ENCODE assay signal across 7 cellular contexts in the genomic region with DNA sequence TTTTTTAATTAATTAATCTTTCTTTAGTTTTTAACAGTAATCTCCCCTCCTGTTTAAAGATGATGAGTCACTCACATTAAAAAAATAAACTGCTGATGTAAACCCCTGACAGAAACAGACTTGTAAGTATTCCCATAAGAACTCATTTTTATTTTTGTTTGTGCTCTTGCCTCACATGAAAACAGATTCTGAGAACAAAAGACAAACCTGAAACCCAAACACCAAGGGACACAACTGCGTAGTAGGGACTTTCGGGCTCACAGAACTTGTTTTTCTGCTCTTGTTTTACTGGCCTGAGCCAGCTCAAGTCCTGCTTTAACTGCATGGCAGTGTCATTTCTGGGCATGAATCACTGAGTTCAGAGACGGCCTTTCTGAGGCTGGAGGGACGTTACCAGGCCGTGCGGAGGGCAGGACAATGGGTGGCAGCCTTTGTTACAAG.
DNase-seq lines count a peak whose midpoint lies in the region; ATAC-seq, FAIRE-seq and TF ChIP-seq lines count a peak whose summit lies in the region.

No MANE protein-coding gene starts in this region.

- H3K27ac ChIP-seq in esophagus squamous epithelium = peak overlapping the region; percentile 81 to 94 (median 89)

- H3K4me3 Mint-ChIP-seq in activated CD4-positive, alpha-beta T cell treated with anti-CD3 and anti-CD28 coated beads, Interleukin-2, amount 10 ng/mL, durations not matched to agents 7 days and 5 days = no peak overlapping the region

- 3 to 11% methylated on average over 6 of the region's 6 CpGs for WGBS in esophagus squamous epithelium, 2 donors

- TF ChIP-seq CTCF in esophagus squamous epithelium (IDR thresholded peaks at IDR 0.05) = no peak

- no peak for FAIRE-seq in GM19239 (lab: Jason Lieb, UNC)

- peak overlapping the region in 2 of 4 donors; percentile 2 to 40 for H3K4me3 ChIP-seq in esophagus squamous epithelium

- peaks cover 52% of the 10 kb centered on the region for H3K4me1 Mint-ChIP-seq in activated CD4-positive, alpha-beta T cell treated with anti-CD3 and anti-CD28 coated beads, Interleukin-2, amount 10 ng/mL, durations not matched to agents 7 days and 5 days

- POLR2A ChIA-PET in activated CD4-positive, alpha-beta T cell treated with anti-CD3 and anti-CD28 coated beads, Interleukin-2, amount 10 ng/mL, durations not matched to agents 7 days and 5 days (lab: Charles Lee) = no interaction called here

- peaks cover 0 to 51% (median 0%) of the 10 kb centered on the region in 3 donors for H3K36me3 ChIP-seq in esophagus squamous epithelium

- CTCF ChIA-PET in activated CD4-positive, alpha-beta T cell treated with anti-CD3 and anti-CD28 coated beads, Interleukin-2, amount 10 ng/mL, durations not matched to agents 7 days and 5 days (lab: Charles Lee) = interaction anchor here (0.6 to 1.2 kb wide), 3 partner anchors 36 to 286 kb away, joined by 3 to 5 read pairs (median 4); no protein-coding TSS in a partner anchor

- peaks cover 80% of the 10 kb centered on the region for H3K36me3 Mint-ChIP-seq in activated CD4-positive, alpha-beta T cell treated with anti-CD3 and anti-CD28 coated beads, Interleukin-2, amount 10 ng/mL, durations not matched to agents 7 days and 5 days (ENCODE audit: low read depth)

- intact Hi-C loops in esophagus squamous epithelium (cut with DNase I) = no loop called here

- H3K27me3 ChIP-seq in esophagus squamous epithelium = no peaks in the 10 kb centered on the region

- peaks cover 21 to 69% (median 39%) of the 10 kb centered on the region in 3 donors for H3K4me1 ChIP-seq in esophagus squamous epithelium

- no peaks in the 10 kb centered on the region for H3K27me3 Mint-ChIP-seq in activated CD4-positive, alpha-beta T cell treated with anti-CD3 and anti-CD28 coated beads, Interleukin-2, amount 10 ng/mL, durations not matched to agents 7 days and 5 days

- H3K9me3 ChIP-seq in esophagus squamous epithelium = no peaks in the 10 kb centered on the region

- peaks cover 6% of the 10 kb centered on the region for H3K9me3 Mint-ChIP-seq in activated CD4-positive, alpha-beta T cell treated with anti-CD3 and anti-CD28 coated beads, Interleukin-2, amount 10 ng/mL, durations not matched to agents 7 days and 5 days

- ATAC-seq in GM18858 (IDR thresholded peaks at IDR 0.05; ENCODE audit: unreplicated experiment) (peak; percentile 73), HG03060 (IDR thresholded peaks at IDR 0.05; ENCODE audit: low read depth, unreplicated experiment) (peak; percentile 82)

- no peak for DNase-seq in activated CD4-positive, alpha-beta T cell treated with anti-CD3 and anti-CD28 coated beads, Interleukin-2, amount 10 ng/mL, durations not matched to agents 7 days and 5 days
- no peak for DNase-seq in esophagus squamous epithelium (lab: John Stamatoyannopoulos, UW)
- peak; percentile 85 for DNase-seq in myocyte (ENCODE audit: low read depth)
- DNase-seq in GM19239 (ENCODE audit: insufficient read length, low spot score) = no peak
- DNase-seq in CD1c-positive myeloid dendritic cell (ENCODE audit: extremely low spot score) = no peak

- H3K27ac Mint-ChIP-seq in activated CD4-positive, alpha-beta T cell treated with anti-CD3 and anti-CD28 coated beads, Interleukin-2, amount 10 ng/mL, durations not matched to agents 7 days and 5 days = peak overlapping the region; percentile 70

- peak in 1 of 4 donors; percentile 15 for TF ChIP-seq POLR2A in esophagus squamous epithelium (IDR thresholded peaks at IDR 0.05)
